ENCODE assay signal across 21 cellular contexts in the genomic region with DNA sequence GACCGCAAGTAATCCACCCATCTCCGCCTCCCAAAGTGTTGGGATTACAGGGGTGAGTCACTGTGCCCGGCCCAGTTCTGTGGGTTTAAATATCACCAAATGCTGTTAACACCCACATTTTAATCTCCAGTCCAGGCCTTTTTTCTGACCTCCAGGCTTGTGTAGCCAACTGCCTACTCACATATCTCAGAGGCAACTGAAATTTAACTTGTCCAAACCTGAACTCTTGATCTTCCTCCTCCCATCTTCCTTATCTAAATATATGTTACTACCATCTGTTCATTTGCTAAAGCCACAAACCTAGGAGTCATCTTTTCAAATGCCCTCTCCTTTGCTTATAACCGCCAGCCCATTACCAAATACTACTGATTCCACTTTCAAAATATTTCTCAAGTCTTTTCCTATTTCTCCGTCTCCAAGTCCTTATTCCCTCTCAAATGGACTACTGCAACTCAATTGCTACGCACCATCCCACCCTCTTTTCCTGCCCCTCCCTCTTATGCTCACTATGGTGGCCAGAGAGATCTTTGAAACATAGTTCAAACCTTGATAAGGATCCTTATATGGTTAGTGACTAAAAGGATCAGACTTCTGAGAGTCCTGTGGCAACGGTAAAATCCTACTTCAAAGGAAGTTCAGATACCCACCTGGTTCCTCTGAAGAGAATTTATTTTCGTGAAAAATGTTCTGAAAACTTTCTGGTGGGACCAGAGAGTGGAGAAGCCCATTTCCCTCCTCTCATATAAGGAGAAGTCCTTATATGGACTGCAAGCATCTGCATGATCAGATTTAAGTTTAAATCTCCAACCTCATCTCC.
DNase-seq lines count a peak whose midpoint lies in the region; ATAC-seq, FAIRE-seq and TF ChIP-seq lines count a peak whose summit lies in the region.
"Had no signal": no experiment of that assay in that cellular context is flagged by ENCODE, and none has a peak within 500 bp of the region (broad histone marks: within the 10 kb centered on the region; RNA-seq: fewer than 3 reads in every experiment).

No MANE protein-coding gene starts in this region.

- H3K4me1 ChIP-seq in HEK293 (ENCODE audit: control insufficient read depth, insufficient read depth, low read length) (no peaks in the 10 kb centered on the region), K562 (replicated peaks in 1 of 2; ENCODE audit: control insufficient read depth in 2 of 2, insufficient read depth in 2 of 2, low read length in 2 of 2) (peaks cover 26 to 36% of the 10 kb centered on the region in 2 experiments), smooth muscle cell (ENCODE audit: low read depth) (no peaks in the 10 kb centered on the region)
- H3K4me1 ChIP-seq: esophagus muscularis mucosa, Peyer's patch, psoas muscle, tibial nerve had no signal

- ATAC-seq in K562: peak; percentile 93
- no peak for ATAC-seq in HG03045 (IDR thresholded peaks at IDR 0.05; ENCODE audit: unreplicated experiment)
- ATAC-seq in left colon: no peak
- no peak for ATAC-seq in GM21367 (IDR thresholded peaks at IDR 0.05; ENCODE audit: unreplicated experiment)
- ATAC-seq: activated CD4-positive, CD25-positive, alpha-beta regulatory T cell treated with anti-CD3 and anti-CD28 coated beads, Interleukin-2, amount 50 U/mL, for 24 hours; left lobe of liver; psoas muscle; stimulated activated naive CD8-positive, alpha-beta T cell treated with anti-CD3 and anti-CD28 coated beads, Interleukin-15, Interleukin-2, amounts not matched to agents 100 U/mL and 50 U/mL, for 24 hours had no signal

- H3K27ac ChIP-seq in HEK293 (ENCODE audit: extremely low read depth, low read depth, low read length) (no peak overlapping the region), K562 (ENCODE audit: extremely low read depth, low read depth, low read length) (peak overlapping the region; percentile 87), smooth muscle cell (ENCODE audit: low read depth) (peak overlapping the region; percentile 80)
- H3K27ac ChIP-seq: esophagus muscularis mucosa, Peyer's patch, psoas muscle, SK-N-MC, tibial nerve had no signal

- H3K4me2 ChIP-seq in K562 (ENCODE audit: insufficient read depth, low read length) (peak overlapping the region; percentile 59), smooth muscle cell (peak overlapping the region; percentile 33)

- TF ChIP-seq POLR2A in K562 (conservative IDR thresholded peaks at IDR 0.05): no peak

- H2AFZ ChIP-seq in K562 (ENCODE audit: low read depth, low read length): peak overlapping the region; percentile 64
- H2AFZ ChIP-seq in smooth muscle cell (ENCODE audit: low read depth): no peak overlapping the region

- H4K20me1 ChIP-seq in K562 (replicated peaks; ENCODE audit: control insufficient read depth, insufficient read depth, low read length) (no peaks in the 10 kb centered on the region), smooth muscle cell (ENCODE audit: low read depth) (no peaks in the 10 kb centered on the region)

- peak; percentile 30 to 47; a peak in 3 of 4 replicates for TF ChIP-seq RAD21 in K562 (CRISPR knock-in tag; conservative IDR thresholded peaks at IDR 0.05 in 1 of 2, IDR thresholded peaks at IDR 0.05 in 1 of 2)

- H3K9me3 ChIP-seq in HEK293 (ENCODE audit: control insufficient read depth, insufficient read depth, low read depth, low read length) (no peaks in the 10 kb centered on the region), K562 (replicated peaks; ENCODE audit: control insufficient read depth, insufficient read depth, low read depth, low read length) (no peaks in the 10 kb centered on the region), smooth muscle cell (replicated peaks; ENCODE audit: low read depth) (no peaks in the 10 kb centered on the region)
- H3K9me3 ChIP-seq: esophagus muscularis mucosa, HAP-1, Peyer's patch, psoas muscle had no signal

- H3K36me3 ChIP-seq in HEK293 (ENCODE audit: control insufficient read depth in 2 of 2, insufficient read depth in 1 of 2, low read length in 2 of 2) (no peaks in the 10 kb centered on the region), K562 (ENCODE audit: control insufficient read depth, insufficient read depth, low read length) (no peaks in the 10 kb centered on the region), smooth muscle cell (ENCODE audit: low read depth) (no peaks in the 10 kb centered on the region)
- H3K36me3 ChIP-seq: esophagus muscularis mucosa, HAP-1, Peyer's patch, tibial nerve had no signal

- intact Hi-C loops in K562 (cut with micrococcal nuclease) (loop anchor here (1.0 to 2.0 kb wide), 4 partner anchors 17 to 78 kb away; a partner anchor contains a TSS), left colon (cut with DNase I, micrococcal nuclease) (no loop called here)

- H3K9me1 ChIP-seq in K562 (ENCODE audit: control insufficient read depth, insufficient read depth, low read length): no peaks in the 10 kb centered on the region

- peak; percentile 98 for DNase-seq in MV-4-11 (lab: John Stamatoyannopoulos, UW)
- peak; percentile 86 to 97 (median 89) for DNase-seq in K562 (ENCODE audit: extremely low read depth in 1 of 4, low spot score in 3 of 4)
- DNase-seq in smooth muscle cell (lab: John Stamatoyannopoulos, UW; ENCODE audit: unreplicated experiment): no peak
- DNase-seq in left colon: no peak
- DNase-seq: effector CD4-positive, alpha-beta T cell; midbrain; NCI-H187; Peyer's patch; psoas muscle; stimulated activated CD4-positive, alpha-beta T cell treated with anti-CD3 and anti-CD28 coated beads, Interleukin-4, amount 100 ng/mL, for 1 hour; stimulated activated naive CD8-positive, alpha-beta T cell treated with anti-CD3 and anti-CD28 coated beads, Interleukin-15, Interleukin-2, amounts not matched to agents 100 U/mL and 50 U/mL, for 24 hours had no signal

- POLR2A ChIA-PET in HEK293 (lab: Yijun Ruan, JAX): no interaction called here
- POLR2A ChIA-PET in K562 (lab: Yijun Ruan, JAX): interaction anchor here (0.7 to 2.2 kb wide), 2 partner anchors 39 to 127 kb away, joined by 4 to 12 read pairs; no protein-coding TSS in a partner anchor

- H3F3A ChIP-seq in smooth muscle cell (ENCODE audit: low read depth): no peaks in the 10 kb centered on the region

- no peaks in the 10 kb centered on the region for H3K27me3 ChIP-seq in K562 (ENCODE audit: control insufficient read depth in 2 of 2, insufficient read depth in 2 of 2, low read length in 2 of 2)
- no peaks in the 10 kb centered on the region for H3K27me3 ChIP-seq in smooth muscle cell (ENCODE audit: low read depth)
- H3K27me3 ChIP-seq: esophagus muscularis mucosa, Peyer's patch, tibial nerve had no signal

- WGBS in K562 (ENCODE audit: insufficient coverage, low coverage, missing lambda C conversion rate): 1% methylated on average over 8 of the region's 8 CpGs
- 41% methylated on average over 8 of the region's 8 CpGs for WGBS in smooth muscle cell (ENCODE audit: low lambda C conversion rate)

- TF ChIP-seq CTCF in HEK293 (tag by site-specific recombination; IDR thresholded peaks at IDR 0.05): no peak
- TF ChIP-seq CTCF in K562 (IDR thresholded peaks at IDR 0.05 in 2 of 3, conservative IDR thresholded peaks at IDR 0.05 in 1 of 3; ENCODE audit: insufficient read depth in 2 of 3, low read depth in 1 of 3, low read length in 3 of 3): no peak; a peak in 1 of 6 replicates
- TF ChIP-seq CTCF in smooth muscle cell (IDR thresholded peaks at IDR 0.05; ENCODE audit: borderline replicate concordance, insufficient read depth, poor library complexity, severe bottlenecking): no peak

- CTCF ChIA-PET in HEK293 (lab: Yijun Ruan, JAX) (no interaction called here), K562 (lab: Yijun Ruan, JAX; ENCODE audit: low intra/inter-chr PET ratio) (no interaction called here)

- peak; percentile 99 for TF ChIP-seq EP300 in K562 (IDR thresholded peaks at IDR 0.05; ENCODE audit: low read length)

- FAIRE-seq in K562 (lab: Jason Lieb, UNC): peak; percentile 96
- FAIRE-seq: D721Med had no signal

- in situ Hi-C loops in K562 (cut with MboI): no loop called here

- H3K9ac ChIP-seq in K562 (ENCODE audit: insufficient read depth in 1 of 2, low read depth in 2 of 2, low read length in 2 of 2) (peak overlapping the region in 1 of 2 experiments; percentile 57; a peak in 3 of 4 replicates), smooth muscle cell (ENCODE audit: low read depth) (no peak overlapping the region)

- H3K79me2 ChIP-seq in K562 (ENCODE audit: control insufficient read depth, insufficient read depth, low read length) (no peaks in the 10 kb centered on the region), smooth muscle cell (ENCODE audit: low read depth) (no peaks in the 10 kb centered on the region)

- H3K4me3 ChIP-seq in HEK293 (ENCODE audit: low read depth, low read length): no peak overlapping the region
- peak overlapping the region; percentile 14; the same call in 1 of the 2 replicates for H3K4me3 ChIP-seq in K562
- no peak overlapping the region for H3K4me3 ChIP-seq in smooth muscle cell
- H3K4me3 ChIP-seq: esophagus muscularis mucosa, HAP-1, Peyer's patch, psoas muscle, SK-N-MC, tibial nerve had no signal

- no TSS peak for BruUV-seq in K562 (replicated peaks; lab: Mats Ljungman, UMichigan)

TF ChIP-seq in HEK293, 187 proteins besides CTCF, POLR2A, EP300 and RAD21 (continues in another document):
- TF ChIP-seq, protein P1, sequence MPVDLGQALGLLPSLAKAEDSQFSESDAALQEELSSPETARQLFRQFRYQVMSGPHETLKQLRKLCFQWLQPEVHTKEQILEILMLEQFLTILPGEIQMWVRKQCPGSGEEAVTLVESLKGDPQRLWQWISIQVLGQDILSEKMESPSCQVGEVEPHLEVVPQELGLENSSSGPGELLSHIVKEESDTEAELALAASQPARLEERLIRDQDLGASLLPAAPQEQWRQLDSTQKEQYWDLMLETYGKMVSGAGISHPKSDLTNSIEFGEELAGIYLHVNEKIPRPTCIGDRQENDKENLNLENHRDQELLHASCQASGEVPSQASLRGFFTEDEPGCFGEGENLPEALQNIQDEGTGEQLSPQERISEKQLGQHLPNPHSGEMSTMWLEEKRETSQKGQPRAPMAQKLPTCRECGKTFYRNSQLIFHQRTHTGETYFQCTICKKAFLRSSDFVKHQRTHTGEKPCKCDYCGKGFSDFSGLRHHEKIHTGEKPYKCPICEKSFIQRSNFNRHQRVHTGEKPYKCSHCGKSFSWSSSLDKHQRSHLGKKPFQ (tag by site-specific recombination; IDR thresholded peaks at IDR 0.05): no peak

TF ChIP-seq in K562, 482 proteins besides CTCF, POLR2A, EP300 and RAD21 (continues in another document):
- TF ChIP-seq SNIP1 (IDR thresholded peaks at IDR 0.05; ENCODE audit: low read depth): no peak
- TF ChIP-seq ZNF699 (CRISPR knock-in tag; IDR thresholded peaks at IDR 0.05; ENCODE audit: insufficient replicate concordance): no peak
- TF ChIP-seq, protein P2, sequence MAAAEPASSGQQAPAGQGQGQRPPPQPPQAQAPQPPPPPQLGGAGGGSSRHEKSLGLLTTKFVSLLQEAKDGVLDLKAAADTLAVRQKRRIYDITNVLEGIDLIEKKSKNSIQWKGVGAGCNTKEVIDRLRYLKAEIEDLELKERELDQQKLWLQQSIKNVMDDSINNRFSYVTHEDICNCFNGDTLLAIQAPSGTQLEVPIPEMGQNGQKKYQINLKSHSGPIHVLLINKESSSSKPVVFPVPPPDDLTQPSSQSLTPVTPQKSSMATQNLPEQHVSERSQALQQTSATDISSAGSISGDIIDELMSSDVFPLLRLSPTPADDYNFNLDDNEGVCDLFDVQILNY (CRISPR knock-in tag; IDR thresholded peaks at IDR 0.05): no peak
- TF ChIP-seq NFE2 (IDR thresholded peaks at IDR 0.05; ENCODE audit: low read depth): peak; percentile 70
- TF ChIP-seq POLR2B (IDR thresholded peaks at IDR 0.05; ENCODE audit: low read depth, partially characterized antibody): no peak

Comparison
In these comparisons a context has a peak if more than half of its experiments do, and no peak if none do; other contexts are left out.
1. DNase-seq: peak in MV-4-11 (single experiment) and K562 (4 of 4); none in smooth muscle cell (single experiment) and left colon (0 of 2).